ENCODE assay signal across 16 cellular contexts in the genomic region with DNA sequence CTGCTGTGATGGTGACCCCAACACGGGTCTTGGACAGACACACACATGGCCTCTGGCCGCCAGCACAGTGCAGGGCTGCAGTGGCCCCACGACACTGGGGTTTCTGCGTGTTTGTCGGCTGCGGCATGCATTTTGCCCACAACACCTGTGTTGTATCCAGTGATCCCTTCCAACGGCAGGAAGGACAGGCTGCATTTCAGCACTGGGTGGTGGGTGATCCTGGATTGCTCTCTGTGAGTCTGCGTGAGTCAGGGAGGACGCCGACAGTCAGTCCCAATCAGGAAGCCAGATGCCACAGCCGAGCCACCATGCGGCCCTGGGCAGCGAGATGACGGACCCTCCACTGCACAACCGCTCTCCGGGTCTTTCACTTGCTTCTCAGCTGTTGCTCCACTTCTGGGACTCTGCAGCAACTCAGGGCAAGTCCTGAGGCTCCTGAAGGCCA. TPM values are rescaled to one million over a fixed set of nuclear protein-coding genes. Genes with fewer than 3 reads are reported as not detected.
A peak's percentile ranks its signal among the peaks of the same experiment; 100 is the strongest.
DNase-seq lines count a peak whose midpoint lies in the region; ATAC-seq and TF ChIP-seq lines count a peak whose summit lies in the region.
"Had no signal": no experiment of that assay in that cellular context is flagged by ENCODE, and none has a peak within 500 bp of the region (broad histone marks: within the 10 kb centered on the region; RNA-seq: fewer than 3 reads in every experiment).

No MANE protein-coding gene starts in this region.

- H3K36me3 ChIP-seq in endodermal cell (ENCODE audit: control insufficient read depth, insufficient read depth, low read length): no peaks in the 10 kb centered on the region
- no peaks in the 10 kb centered on the region for H3K36me3 ChIP-seq in neural progenitor cell
- H3K36me3 ChIP-seq: MG63 had no signal

- H3K4me3 ChIP-seq in endodermal cell (ENCODE audit: low read length) (no peak overlapping the region), neural progenitor cell (no peak overlapping the region)
- H3K4me3 ChIP-seq: GM12878, MG63 had no signal

- CTCF ChIA-PET in activated CD8-positive, alpha-beta T cell treated with anti-CD3 and anti-CD28 coated beads for 36 hours (lab: Charles Lee): interaction anchor here (1.3 to 2.3 kb wide), 2 partner anchors 99 kb away, joined by 3 to 9 read pairs; no protein-coding TSS in a partner anchor
- CTCF ChIA-PET in activated CD4-positive, alpha-beta T cell treated with anti-CD3 and anti-CD28 coated beads, Interleukin-2, amount 10 ng/mL, durations not matched to agents 7 days and 5 days (lab: Charles Lee): no interaction called here

- H3K4me1 ChIP-seq in endodermal cell (ENCODE audit: control insufficient read depth, insufficient read depth, low read length) (no peaks in the 10 kb centered on the region), neural progenitor cell (peaks cover 6% of the 10 kb centered on the region)

- no peak overlapping the region for H2AFZ ChIP-seq in neural progenitor cell (replicated peaks)

- peak overlapping the region in 1 of 2 donors; percentile 22 for H3K27ac Mint-ChIP-seq in natural killer cell treated with Interleukin-12 subunit alpha and Interleukin-12 subunit beta and Interleukin-15 and Interleukin-18, amount 100 ng/mL, for 72 hours
- H3K27ac Mint-ChIP-seq in natural killer cell (no peak overlapping the region), endodermal cell (no peak overlapping the region), neural progenitor cell (peak overlapping the region; percentile 53)
- no peak overlapping the region for H3K27ac Mint-ChIP-seq in activated CD8-positive, alpha-beta T cell treated with anti-CD3 and anti-CD28 coated beads for 36 hours
- no peak overlapping the region for H3K27ac Mint-ChIP-seq in activated CD4-positive, alpha-beta T cell treated with anti-CD3 and anti-CD28 coated beads, Interleukin-2, amount 10 ng/mL, durations not matched to agents 7 days and 5 days
- H3K27ac Mint-ChIP-seq: HFFc6 had no signal

- POLR2A ChIA-PET in activated CD8-positive, alpha-beta T cell treated with anti-CD3 and anti-CD28 coated beads for 36 hours (lab: Charles Lee): no interaction called here
- POLR2A ChIA-PET in activated CD4-positive, alpha-beta T cell treated with anti-CD3 and anti-CD28 coated beads, Interleukin-2, amount 10 ng/mL, durations not matched to agents 7 days and 5 days (lab: Charles Lee): no interaction called here

- H3K27me3 Mint-ChIP-seq in natural killer cell treated with Interleukin-12 subunit alpha and Interleukin-12 subunit beta and Interleukin-15 and Interleukin-18, amount 100 ng/mL, for 72 hours: peaks cover 0 to 5% of the 10 kb centered on the region in 2 donors
- peaks cover 0 to 4% of the 10 kb centered on the region in 2 donors for H3K27me3 Mint-ChIP-seq in natural killer cell (ENCODE audit: low read depth in 2 of 2)
- peaks cover 1% of the 10 kb centered on the region for H3K27me3 Mint-ChIP-seq in endodermal cell (ENCODE audit: insufficient read depth)
- peaks cover 15% of the 10 kb centered on the region for H3K27me3 Mint-ChIP-seq in neural progenitor cell (ENCODE audit: insufficient read depth, low read depth)
- H3K27me3 Mint-ChIP-seq in activated CD8-positive, alpha-beta T cell treated with anti-CD3 and anti-CD28 coated beads for 36 hours: peaks cover 3% of the 10 kb centered on the region
- peaks cover 2% of the 10 kb centered on the region for H3K27me3 Mint-ChIP-seq in activated CD4-positive, alpha-beta T cell treated with anti-CD3 and anti-CD28 coated beads, Interleukin-2, amount 10 ng/mL, durations not matched to agents 7 days and 5 days

- peak; percentile 49 for DNase-seq in natural killer cell treated with Interleukin-12 subunit alpha and Interleukin-12 subunit beta and Interleukin-15 and Interleukin-18, amount 100 ng/mL, for 72 hours (ENCODE audit: low spot score)
- DNase-seq in natural killer cell (no peak), endodermal cell (peak; percentile 53), neural progenitor cell (ENCODE audit: low spot score) (no peak), iPS-NIHi7 (ENCODE audit: extremely low spot score) (no peak), NCI-H1417 treated with DMSO at 0.1 percent for 48 hours (lab: John Stamatoyannopoulos, UW) (no peak)
- DNase-seq in activated CD8-positive, alpha-beta T cell treated with anti-CD3 and anti-CD28 coated beads for 36 hours: no peak
- no peak for DNase-seq in activated CD4-positive, alpha-beta T cell treated with anti-CD3 and anti-CD28 coated beads, Interleukin-2, amount 10 ng/mL, durations not matched to agents 7 days and 5 days
- DNase-seq: C1 segment of cervical spinal cord, DMS 273 treated with DMSO at 0.1 percent for 48 hours, GDM1, HFFc6, MG63, NCI-H1694, NCI-H524 had no signal

- no peak overlapping the region for H3K9ac ChIP-seq in endodermal cell (ENCODE audit: extremely low read depth, low read length, poor library complexity, severe bottlenecking)
- H3K9ac ChIP-seq in neural progenitor cell: no peak overlapping the region

- no peaks in the 10 kb centered on the region for H3K36me3 Mint-ChIP-seq in natural killer cell treated with Interleukin-12 subunit alpha and Interleukin-12 subunit beta and Interleukin-15 and Interleukin-18, amount 100 ng/mL, for 72 hours
- H3K36me3 Mint-ChIP-seq in natural killer cell: no peaks in the 10 kb centered on the region
- H3K36me3 Mint-ChIP-seq in endodermal cell (ENCODE audit: low read depth): no peaks in the 10 kb centered on the region
- no peaks in the 10 kb centered on the region for H3K36me3 Mint-ChIP-seq in neural progenitor cell
- no peaks in the 10 kb centered on the region for H3K36me3 Mint-ChIP-seq in activated CD8-positive, alpha-beta T cell treated with anti-CD3 and anti-CD28 coated beads for 36 hours (ENCODE audit: low read depth)
- H3K36me3 Mint-ChIP-seq in activated CD4-positive, alpha-beta T cell treated with anti-CD3 and anti-CD28 coated beads, Interleukin-2, amount 10 ng/mL, durations not matched to agents 7 days and 5 days (ENCODE audit: low read depth): no peaks in the 10 kb centered on the region

- 93 to 96% methylated on average over 13 to 16 of the region's 16 CpGs for WGBS in endodermal cell (ENCODE audit: insufficient coverage in 1 of 2, insufficient read length in 1 of 2), 2 experiments

- no peak for ATAC-seq in natural killer cell treated with Interleukin-12 subunit alpha and Interleukin-12 subunit beta and Interleukin-15 and Interleukin-18, amount 100 ng/mL, for 72 hours
- no peak for ATAC-seq in natural killer cell
- no peak for ATAC-seq in activated CD8-positive, alpha-beta T cell treated with anti-CD3 and anti-CD28 coated beads for 36 hours
- ATAC-seq: GM12878 had no signal

- TF ChIP-seq CTCF in natural killer cell (IDR thresholded peaks at IDR 0.05): no peak
- TF ChIP-seq CTCF in endodermal cell (conservative IDR thresholded peaks at IDR 0.05): no peak
- TF ChIP-seq CTCF in neural progenitor cell (IDR thresholded peaks at IDR 0.05): no peak
- no peak for TF ChIP-seq CTCF in activated CD8-positive, alpha-beta T cell treated with anti-CD3 and anti-CD28 coated beads for 36 hours (IDR thresholded peaks at IDR 0.05)

- H4K20me1 ChIP-seq in neural progenitor cell (ENCODE audit: low read depth): no peaks in the 10 kb centered on the region

- peaks cover 0 to 2% of the 10 kb centered on the region in 2 donors for H3K4me1 Mint-ChIP-seq in natural killer cell treated with Interleukin-12 subunit alpha and Interleukin-12 subunit beta and Interleukin-15 and Interleukin-18, amount 100 ng/mL, for 72 hours (ENCODE audit: low read depth in 2 of 2)
- H3K4me1 Mint-ChIP-seq in natural killer cell (no peaks in the 10 kb centered on the region), endodermal cell (peaks cover 17% of the 10 kb centered on the region), neural progenitor cell (peaks cover 75% of the 10 kb centered on the region)
- peaks cover 7% of the 10 kb centered on the region for H3K4me1 Mint-ChIP-seq in activated CD8-positive, alpha-beta T cell treated with anti-CD3 and anti-CD28 coated beads for 36 hours (ENCODE audit: low read depth)
- no peaks in the 10 kb centered on the region for H3K4me1 Mint-ChIP-seq in activated CD4-positive, alpha-beta T cell treated with anti-CD3 and anti-CD28 coated beads, Interleukin-2, amount 10 ng/mL, durations not matched to agents 7 days and 5 days

- no peaks in the 10 kb centered on the region for H3K79me2 ChIP-seq in neural progenitor cell (ENCODE audit: low read depth)

- H3F3A ChIP-seq in neural progenitor cell (ENCODE audit: low read depth): no peaks in the 10 kb centered on the region

- no peaks in the 10 kb centered on the region for H3K9me3 Mint-ChIP-seq in natural killer cell treated with Interleukin-12 subunit alpha and Interleukin-12 subunit beta and Interleukin-15 and Interleukin-18, amount 100 ng/mL, for 72 hours
- H3K9me3 Mint-ChIP-seq in natural killer cell (no peaks in the 10 kb centered on the region), endodermal cell (no peaks in the 10 kb centered on the region), neural progenitor cell (no peaks in the 10 kb centered on the region)
- no peaks in the 10 kb centered on the region for H3K9me3 Mint-ChIP-seq in activated CD8-positive, alpha-beta T cell treated with anti-CD3 and anti-CD28 coated beads for 36 hours
- H3K9me3 Mint-ChIP-seq in activated CD4-positive, alpha-beta T cell treated with anti-CD3 and anti-CD28 coated beads, Interleukin-2, amount 10 ng/mL, durations not matched to agents 7 days and 5 days: no peaks in the 10 kb centered on the region
- H3K9me3 Mint-ChIP-seq: HFFc6 had no signal

- intact Hi-C loops in natural killer cell (cut with micrococcal nuclease): no loop called here
- intact Hi-C loops in activated CD8-positive, alpha-beta T cell treated with anti-CD3 and anti-CD28 coated beads for 36 hours (cut with micrococcal nuclease): no loop called here

- no peak overlapping the region for H3K4me2 ChIP-seq in neural progenitor cell

- no peaks in the 10 kb centered on the region for H3K27me3 ChIP-seq in endodermal cell (ENCODE audit: control insufficient read depth, insufficient read depth, low read length, poor library complexity, severe bottlenecking)
- H3K27me3 ChIP-seq in neural progenitor cell: peaks cover 9% of the 10 kb centered on the region
- H3K27me3 ChIP-seq: MG63 had no signal

- H3K9me3 ChIP-seq in endodermal cell (ENCODE audit: control insufficient read depth, low read length): no peaks in the 10 kb centered on the region
- H3K9me3 ChIP-seq in neural progenitor cell (ENCODE audit: low read depth): no peaks in the 10 kb centered on the region
- H3K9me3 ChIP-seq: MG63 had no signal

- H3K27ac ChIP-seq in endodermal cell (ENCODE audit: low read depth, low read length) (no peak overlapping the region), neural progenitor cell (no peak overlapping the region)

- H3K4me3 Mint-ChIP-seq in natural killer cell treated with Interleukin-12 subunit alpha and Interleukin-12 subunit beta and Interleukin-15 and Interleukin-18, amount 100 ng/mL, for 72 hours: no peak overlapping the region
- H3K4me3 Mint-ChIP-seq in natural killer cell: no peak overlapping the region
- H3K4me3 Mint-ChIP-seq in endodermal cell: no peak overlapping the region
- no peak overlapping the region for H3K4me3 Mint-ChIP-seq in neural progenitor cell
- no peak overlapping the region for H3K4me3 Mint-ChIP-seq in activated CD8-positive, alpha-beta T cell treated with anti-CD3 and anti-CD28 coated beads for 36 hours
- no peak overlapping the region for H3K4me3 Mint-ChIP-seq in activated CD4-positive, alpha-beta T cell treated with anti-CD3 and anti-CD28 coated beads, Interleukin-2, amount 10 ng/mL, durations not matched to agents 7 days and 5 days
- H3K4me3 Mint-ChIP-seq: HFFc6 had no signal

RNA-seq across cellular contexts. Expression of gene LRTM2, which starts 20.6 kb away (rescaled TPM):
- not detected for total RNA-seq in natural killer cell treated with Interleukin-12 subunit alpha and Interleukin-12 subunit beta and Interleukin-15 and Interleukin-18, amount 100 ng/mL, for 72 hours
- total RNA-seq in natural killer cell (not detected), endodermal cell (under 1 TPM; 0.40 TPM), neural progenitor cell (ENCODE audit: low replicate concordance) (0.09 TPM in 1 of 2 replicates, not detected in the other)
- polyA plus RNA-seq in endodermal cell (2013, experiment 1 of 2): 0.25 TPM
- polyA plus RNA-seq in endodermal cell (2013, experiment 2 of 2): not detected
- total RNA-seq in activated CD8-positive, alpha-beta T cell treated with anti-CD3 and anti-CD28 coated beads for 36 hours: not detected
- total RNA-seq in activated CD4-positive, alpha-beta T cell treated with anti-CD3 and anti-CD28 coated beads, Interleukin-2, amount 10 ng/mL, durations not matched to agents 7 days and 5 days: not detected
- total RNA-seq: GM12878, HFFc6 had no signal

Comparison
In these comparisons a context has a peak if more than half of its experiments do, and no peak if none do; other contexts are left out.
1. DNase-seq: peak in natural killer cell treated with Interleukin-12 subunit alpha and Interleukin-12 subunit beta and Interleukin-15 and Interleukin-18, amount 100 ng/mL, for 72 hours (single experiment) and endodermal cell (single experiment); none in natural killer cell (single experiment), neural progenitor cell (single experiment), activated CD8-positive, alpha-beta T cell treated with anti-CD3 and anti-CD28 coated beads for 36 hours (single experiment), activated CD4-positive, alpha-beta T cell treated with anti-CD3 and anti-CD28 coated beads, Interleukin-2, amount 10 ng/mL, durations not matched to agents 7 days and 5 days (single experiment), iPS-NIHi7 (single experiment) and NCI-H1417 treated with DMSO at 0.1 percent for 48 hours (single experiment).